Comparison of ENCODE assay signal across 8 cellular contexts in genomic region chr6:135002974-135003703, GRCh38. TPM values are rescaled to one million over a fixed set of nuclear protein-coding genes. Genes with fewer than 3 reads are reported as not detected.
DNase-seq lines count a peak whose midpoint lies in the region; ATAC-seq, FAIRE-seq and TF ChIP-seq lines count a peak whose summit lies in the region.

No MANE protein-coding gene starts in this region.

- H3K27ac Mint-ChIP-seq in activated naive CD4-positive, alpha-beta T cell treated with anti-CD3 and anti-CD28 coated beads for 36 hours: no peak overlapping the region

- H3K4me2 ChIP-seq in GM12878 (ENCODE audit: control insufficient read depth, insufficient read depth): peak overlapping the region; percentile 82

- peaks cover 3% of the 10 kb centered on the region for H3K79me2 ChIP-seq in GM12878 (ENCODE audit: control insufficient read depth, insufficient read depth, low read length)

- peaks cover 3% of the 10 kb centered on the region for H3K36me3 Mint-ChIP-seq in activated naive CD4-positive, alpha-beta T cell treated with anti-CD3 and anti-CD28 coated beads for 36 hours (ENCODE audit: low read depth)

- CTCF ChIA-PET in GM12878 (lab: Yijun Ruan, JAX): interaction anchor here (0.6 to 3.7 kb wide), 33 partner anchors 10 to 421 kb away, joined by 3 to 28 read pairs (median 4); no protein-coding TSS in a partner anchor
- CTCF ChIA-PET in activated naive CD4-positive, alpha-beta T cell treated with anti-CD3 and anti-CD28 coated beads for 36 hours (lab: Charles Lee): interaction anchor here (0.6 to 2.0 kb wide), 4 partner anchors 13 to 181 kb away, joined by 3 to 4 read pairs (median 3); partner anchors contain the start of gene ALDH8A1

- RAD21 ChIA-PET in GM12878 (lab: Charles Lee; ENCODE audit: unreplicated experiment): interaction anchor here (0.6 to 3.6 kb wide), 23 partner anchors 19 to 425 kb away, joined by 3 to 36 read pairs (median 5); partner anchors contain the start of gene HBS1L

- FAIRE-seq in GM12878 (lab: Jason Lieb, UNC): peak; percentile 90

- H3K9ac ChIP-seq in GM12878 (ENCODE audit: control insufficient read depth, insufficient read depth, low read length): peak overlapping the region; percentile 29; the same call in 1 of the 2 replicates

- no peaks in the 10 kb centered on the region; a peak in 1 of 4 replicates for H3K36me3 ChIP-seq in GM12878 (ENCODE audit: control insufficient read depth in 2 of 2, insufficient read depth in 2 of 2, low read length in 1 of 2)

- intact Hi-C loops in GM12878 (cut with micrococcal nuclease; ENCODE audit: unreplicated experiment): loop anchor here (1.0 to 10.0 kb wide), 9 partner anchors 24 to 1048 kb away; partner anchors contain the start of gene TBPL1
- intact Hi-C loops in activated naive CD4-positive, alpha-beta T cell treated with anti-CD3 and anti-CD28 coated beads for 36 hours (cut with micrococcal nuclease): loop anchor here (5.0 kb wide), 2 partner anchors 419 to 434 kb away; no protein-coding TSS in a partner anchor

- peaks cover 19% of the 10 kb centered on the region for H3K4me1 ChIP-seq in GM12878 (ENCODE audit: control insufficient read depth, insufficient read depth, low read length)

- H3K9me3 Mint-ChIP-seq in activated naive CD4-positive, alpha-beta T cell treated with anti-CD3 and anti-CD28 coated beads for 36 hours: no peaks in the 10 kb centered on the region

- no TSS peak for BruUV-seq in GM12878 (replicated peaks; lab: Mats Ljungman, UMichigan)

- ATAC-seq in activated CD4-positive, CD25-positive, alpha-beta regulatory T cell treated with anti-CD3 and anti-CD28 coated beads, Interleukin-2, amount 50 U/mL, for 24 hours: peak; percentile 77 to 86
- ATAC-seq in GM21447 (IDR thresholded peaks at IDR 0.05; ENCODE audit: unreplicated experiment) (peak; percentile 99), HG03139 (IDR thresholded peaks at IDR 0.05; ENCODE audit: unreplicated experiment) (peak; percentile 87), GM12878 (peak; percentile 98)

- no peak for TF ChIP-seq POLR2A in GM12878 (IDR thresholded peaks at IDR 0.05; ENCODE audit: low read depth, low read length)

- 32% methylated on average over 5 of the region's 6 CpGs for WGBS in GM12878 (ENCODE audit: insufficient coverage, insufficient replicate concordance, low lambda C conversion rate, missing lambda C conversion rate)

- H4K20me1 ChIP-seq in GM12878 (ENCODE audit: control insufficient read depth, insufficient read depth): no peaks in the 10 kb centered on the region

- no peak for DNase-seq in activated CD4-positive, CD25-positive, alpha-beta regulatory T cell (lab: John Stamatoyannopoulos, UW)
- DNase-seq in GM12878 (ENCODE audit: low read depth, low spot score) (peak; percentile 69), NCI-H1930 (lab: John Stamatoyannopoulos, UW) (no peak), NCI-H187 (lab: John Stamatoyannopoulos, UW) (no peak)
- no peak for DNase-seq in activated naive CD4-positive, alpha-beta T cell treated with anti-CD3 and anti-CD28 coated beads for 36 hours

- no peak overlapping the region for H3K4me3 ChIP-seq in GM12878

- peaks cover 19% of the 10 kb centered on the region for H3K4me1 Mint-ChIP-seq in activated naive CD4-positive, alpha-beta T cell treated with anti-CD3 and anti-CD28 coated beads for 36 hours (ENCODE audit: low read depth)

- in situ Hi-C loops in GM12878 (cut with MboI): loop anchor here (25.0 kb wide), 1 partner anchor 1284 kb away; the partner anchor contains the start of gene BCLAF1

- no peak overlapping the region for H3K4me3 Mint-ChIP-seq in activated naive CD4-positive, alpha-beta T cell treated with anti-CD3 and anti-CD28 coated beads for 36 hours

- no peaks in the 10 kb centered on the region for H3K27me3 Mint-ChIP-seq in activated naive CD4-positive, alpha-beta T cell treated with anti-CD3 and anti-CD28 coated beads for 36 hours (ENCODE audit: low read depth)

- H3K9me3 ChIP-seq in GM12878 (replicated peaks; ENCODE audit: control insufficient read depth, insufficient read depth, low read length): no peaks in the 10 kb centered on the region; the same call in 2 of the 3 replicates

- TF ChIP-seq EP300 in GM12878 (IDR thresholded peaks at IDR 0.05; ENCODE audit: borderline replicate concordance in 1 of 2, control insufficient read depth in 1 of 2, low read depth in 2 of 2, low read length in 2 of 2): peak; percentile 48 to 76; a peak in 2 of 4 replicates

- no peak for TF ChIP-seq RAD21 in GM12878 (IDR thresholded peaks at IDR 0.05; ENCODE audit: insufficient read depth, low read depth, low read length)

- TF ChIP-seq CTCF in GM12878 (IDR thresholded peaks at IDR 0.05 in 2 of 3, conservative IDR thresholded peaks at IDR 0.05 in 1 of 3; ENCODE audit: control insufficient read depth in 2 of 3, extremely low read depth in 1 of 3, insufficient read depth in 1 of 3, low read depth in 3 of 3, low read length in 3 of 3): no peak

- SMC1A ChIA-PET in GM12878 (lab: Charles Lee; ENCODE audit: uncharacterized antibody, unreplicated experiment): interaction anchor here (0.6 to 5.0 kb wide), 26 partner anchors 9 to 421 kb away, joined by 3 to 45 read pairs (median 4); partner anchors contain the start of gene HBS1L

- peak overlapping the region; percentile 88 for H3K27ac ChIP-seq in GM12878 (ENCODE audit: control insufficient read depth, insufficient read depth)

- no peaks in the 10 kb centered on the region for H3K27me3 ChIP-seq in GM12878 (replicated peaks in 1 of 2; ENCODE audit: control insufficient read depth in 2 of 2, insufficient read depth in 2 of 2, low read length in 1 of 2)

- POLR2A ChIA-PET in GM12878 (lab: Charles Lee): interaction anchor here (0.6 to 2.0 kb wide), 10 partner anchors 18 to 184 kb away, joined by 4 to 10 read pairs (median 6); partner anchors contain the start of gene HBS1L

- no peak overlapping the region for H2AFZ ChIP-seq in GM12878 (ENCODE audit: control insufficient read depth, low read depth, low read length)

TF ChIP-seq in GM12878, 131 proteins besides CTCF, POLR2A, EP300 and RAD21 (continues in another document):
- no peak for TF ChIP-seq IRF4 (IDR thresholded peaks at IDR 0.05; ENCODE audit: low read depth, low read length)
- peak; percentile 91 for TF ChIP-seq NFIC (IDR thresholded peaks at IDR 0.05; ENCODE audit: low read depth, low read length)
- TF ChIP-seq ELK1 (IDR thresholded peaks at IDR 0.05; ENCODE audit: low read depth, low read length): no peak

RNA-seq across cellular contexts. Expression of gene HBS1L, which starts 51.5 kb away (rescaled TPM):
- 177 and 182 TPM in 2 replicates for total RNA-seq in GM12878 (2013; cell fraction: nucleolus; rRNA removed)
- total RNA-seq in GM12878 (2014; rRNA removed): 67.9 and 90.2 TPM in 2 replicates
- 85.9 and 93.6 TPM in 2 replicates for total RNA-seq in GM12878 (2014; rRNA removed; fragmentation: Illumina TruSeq; extraction: Trizol)
- total RNA-seq in GM12878 (2021): 68.1 and 79.1 TPM in 2 replicates
- polyA plus RNA-seq in GM12878 (2011; ENCODE audit: low read depth): 74.4 TPM
- 106 and 146 TPM in 2 replicates for polyA plus RNA-seq in GM12878 (2011; rRNA removed)
- 36.2 and 41.1 TPM in 2 replicates for polyA plus RNA-seq in GM12878 (2011; cell fraction: cytosol; rRNA removed)
- polyA plus RNA-seq in GM12878 (2011; cell fraction: nucleus; rRNA removed): 53.7 and 60.6 TPM in 2 replicates
- polyA plus RNA-seq in GM12878 (2012): 51.2 and 61.3 TPM in 2 replicates
- polyA plus RNA-seq in GM12878 (2014; fragmentation: Illumina TruSeq; extraction: Trizol): 74.0 and 96.1 TPM in 2 replicates
- 10 to 100 TPM; 58.7 to 83.6 TPM for polyA plus RNA-seq in GM12878 (2014; fragmentation: Nextera tagmentation; extraction: Ambion mirVana)
- 53.4 and 71.1 TPM in 2 replicates for polyA plus RNA-seq in GM12878 (2014; rRNA removed)
- 100 to 1,000 TPM; 132 to 142 TPM for polyA plus RNA-seq in GM12878 (2016; fragmentation: Nextera tagmentation; extraction: Ambion mirVana)
- polyA minus RNA-seq in GM12878 (2011; rRNA and poly(A)+ RNA removed): 92.4 and 120 TPM in 2 replicates
- 40.5 and 42.4 TPM in 2 replicates for polyA minus RNA-seq in GM12878 (2011; cell fraction: cytosol; rRNA and poly(A)+ RNA removed)
- 58.0 and 75.3 TPM in 2 replicates for polyA minus RNA-seq in GM12878 (2011; cell fraction: nucleus; rRNA and poly(A)+ RNA removed)
- total RNA-seq in activated naive CD4-positive, alpha-beta T cell treated with anti-CD3 and anti-CD28 coated beads for 36 hours: 100 to 1,000 TPM; 150 to 153 TPM

RNA-seq across cellular contexts. Expression of gene ALDH8A1, which starts 53.2 kb away (rescaled TPM):
- 5.4 and 11.8 TPM in 2 replicates for total RNA-seq in GM12878 (2013; cell fraction: nucleolus; rRNA removed)
- 0.82 and 1.8 TPM in 2 replicates for total RNA-seq in GM12878 (2014; rRNA removed)
- 0.13 and 0.37 TPM in 2 replicates for total RNA-seq in GM12878 (2014; rRNA removed; fragmentation: Illumina TruSeq; extraction: Trizol)
- 0.66 and 0.97 TPM in 2 replicates for total RNA-seq in GM12878 (2021)
- 0.85 TPM for polyA plus RNA-seq in GM12878 (2011; ENCODE audit: low read depth)
- 0.73 and 1.2 TPM in 2 replicates for polyA plus RNA-seq in GM12878 (2011; rRNA removed)
- 0.18 and 0.36 TPM in 2 replicates for polyA plus RNA-seq in GM12878 (2011; cell fraction: cytosol; rRNA removed)
- polyA plus RNA-seq in GM12878 (2011; cell fraction: nucleus; rRNA removed): 3.3 and 4.2 TPM in 2 replicates
- 0.63 and 0.87 TPM in 2 replicates for polyA plus RNA-seq in GM12878 (2012)
- polyA plus RNA-seq in GM12878 (2014; fragmentation: Illumina TruSeq; extraction: Trizol): 0.62 TPM in 1 of 2 replicates, not detected in the other
- not detected for polyA plus RNA-seq in GM12878 (2014; fragmentation: Nextera tagmentation; extraction: Ambion mirVana)
- polyA plus RNA-seq in GM12878 (2014; rRNA removed): 0.18 and 1.5 TPM in 2 replicates
- under 1 TPM in 1 of 2 experiments, not detected in 1; 0.15 TPM for polyA plus RNA-seq in GM12878 (2016; fragmentation: Nextera tagmentation; extraction: Ambion mirVana)
- 0.80 and 3.9 TPM in 2 replicates for polyA minus RNA-seq in GM12878 (2011; rRNA and poly(A)+ RNA removed)
- polyA minus RNA-seq in GM12878 (2011; cell fraction: cytosol; rRNA and poly(A)+ RNA removed): not detected in 2 replicates
- polyA minus RNA-seq in GM12878 (2011; cell fraction: nucleus; rRNA and poly(A)+ RNA removed): 1.6 and 3.6 TPM in 2 replicates
- under 1 TPM in 1 of 2 experiments, not detected in 1; 0.24 TPM for total RNA-seq in activated naive CD4-positive, alpha-beta T cell treated with anti-CD3 and anti-CD28 coated beads for 36 hours
